1 cellular context compared by ENCODE assay signal in genomic region chr16:17389392-17389791, GRCh38.
TF ChIP-seq lines count a peak whose summit lies in the region.

No MANE protein-coding gene starts in this region.

TF ChIP-seq in GM23338, 12 proteins besides CTCF, POLR2A, EP300 and RAD21 (continued from another document):
- TF ChIP-seq ETS1 (IDR thresholded peaks at IDR 0.05), result no peak
- no peak for TF ChIP-seq POLR2AphosphoS5 (IDR thresholded peaks at IDR 0.05; ENCODE audit: low read depth)
- no peak for TF ChIP-seq JUNB (IDR thresholded peaks at IDR 0.05; ENCODE audit: unreplicated experiment)
- TF ChIP-seq EZH2phosphoT487 (IDR thresholded peaks at IDR 0.05; ENCODE audit: unreplicated experiment), result no peak
- TF ChIP-seq REST (IDR thresholded peaks at IDR 0.05; ENCODE audit: unreplicated experiment), result no peak
- TF ChIP-seq ZNF462 (CRISPR knock-in tag; IDR thresholded peaks at IDR 0.05), result no peak
- no peak for TF ChIP-seq NANOG (IDR thresholded peaks at IDR 0.05; ENCODE audit: borderline replicate concordance)
